In genomic region chr7:100013328-100013676, GRCh38 we compare ENCODE assay signal across 15 cellular contexts. TPM values are rescaled to one million over a fixed set of nuclear protein-coding genes. Genes with fewer than 3 reads are reported as not detected.
DNase-seq lines count a peak whose midpoint lies in the region; ATAC-seq and TF ChIP-seq lines count a peak whose summit lies in the region.
"Had no signal": no experiment of that assay in that cellular context is flagged by ENCODE, and none has a peak within 500 bp of the region (broad histone marks: within the 10 kb centered on the region; RNA-seq: fewer than 3 reads in every experiment).

No MANE protein-coding gene starts in this region.

- no peak for TF ChIP-seq CTCF in osteoblast (IDR thresholded peaks at IDR 0.05; ENCODE audit: extremely low read depth, low read depth, low read length)

- DNase-seq in DMS153 (lab: John Stamatoyannopoulos, UW) = peak; percentile 20
- DNase-seq in DMS153 treated with DMSO at 0.1 percent for 48 hours (lab: John Stamatoyannopoulos, UW; ENCODE audit: unreplicated experiment) = no peak
- peak; percentile 27 for DNase-seq in activated naive CD8-positive, alpha-beta T cell treated with anti-CD3 and anti-CD28 coated beads, Interleukin-2, amount 50 U/mL, for 24 hours
- DNase-seq in stimulated activated CD4-positive, alpha-beta T cell treated with anti-CD3 and anti-CD28 coated beads, Interleukin-4, amount 100 ng/mL, for 24 hours = peak; percentile 37
- no peak for DNase-seq in C1 segment of cervical spinal cord (lab: John Stamatoyannopoulos, UW)
- no peak for DNase-seq in NCI-H524 (lab: John Stamatoyannopoulos, UW)
- no peak for DNase-seq in osteoblast (ENCODE audit: insufficient read length, low spot score, missing footprints)
- DNase-seq: esophagus squamous epithelium, naive B cell, NCI-H2171 treated with DMSO at 0.1 percent for 48 hours had no signal

- H3K36me3 Mint-ChIP-seq in T-helper 1 cell treated with Interleukin-12 subunit alpha and Interleukin-12 subunit beta and Interleukin-4 antibody, amounts not matched to agents 30 μg/mL and 1 μg/mL, for 36 hours (ENCODE audit: low read depth) = peaks cover 6% of the 10 kb centered on the region
- H3K36me3 Mint-ChIP-seq in activated naive CD8-positive, alpha-beta T cell treated with anti-CD3 and anti-CD28 coated beads, Interleukin-2, amount 50 U/mL, for 24 hours (ENCODE audit: low read depth) = peaks cover 16% of the 10 kb centered on the region
- H3K36me3 Mint-ChIP-seq: naive B cell had no signal

- no peak overlapping the region for H3K4me3 Mint-ChIP-seq in T-helper 1 cell treated with Interleukin-12 subunit alpha and Interleukin-12 subunit beta and Interleukin-4 antibody, amounts not matched to agents 30 μg/mL and 1 μg/mL, for 36 hours
- no peak overlapping the region for H3K4me3 Mint-ChIP-seq in activated naive CD8-positive, alpha-beta T cell treated with anti-CD3 and anti-CD28 coated beads, Interleukin-2, amount 50 U/mL, for 24 hours
- H3K4me3 Mint-ChIP-seq: CD8-positive, alpha-beta T cell had no signal

- peaks cover 6% of the 10 kb centered on the region for H3K36me3 ChIP-seq in osteoblast (ENCODE audit: insufficient read depth, low read length)
- H3K36me3 ChIP-seq: esophagus squamous epithelium had no signal

- H3K9me3 Mint-ChIP-seq in T-helper 1 cell treated with Interleukin-12 subunit alpha and Interleukin-12 subunit beta and Interleukin-4 antibody, amounts not matched to agents 30 μg/mL and 1 μg/mL, for 36 hours = no peaks in the 10 kb centered on the region
- no peaks in the 10 kb centered on the region for H3K9me3 Mint-ChIP-seq in activated naive CD8-positive, alpha-beta T cell treated with anti-CD3 and anti-CD28 coated beads, Interleukin-2, amount 50 U/mL, for 24 hours
- H3K9me3 Mint-ChIP-seq: CD8-positive, alpha-beta T cell; naive B cell had no signal

- peaks cover 8% of the 10 kb centered on the region for H3K27me3 ChIP-seq in osteoblast (ENCODE audit: insufficient read depth, low read length)
- H3K27me3 ChIP-seq: esophagus squamous epithelium, hepatocyte, testis had no signal

- peaks cover 10% of the 10 kb centered on the region for H4K20me1 ChIP-seq in osteoblast (ENCODE audit: insufficient read depth, low read length)

- no peak overlapping the region for H2AFZ ChIP-seq in osteoblast (ENCODE audit: low read length)
- H2AFZ ChIP-seq: hepatocyte had no signal

- peak overlapping the region; percentile 39 for H3K27ac Mint-ChIP-seq in T-helper 1 cell treated with Interleukin-12 subunit alpha and Interleukin-12 subunit beta and Interleukin-4 antibody, amounts not matched to agents 30 μg/mL and 1 μg/mL, for 36 hours
- peak overlapping the region; percentile 8 for H3K27ac Mint-ChIP-seq in activated naive CD8-positive, alpha-beta T cell treated with anti-CD3 and anti-CD28 coated beads, Interleukin-2, amount 50 U/mL, for 24 hours
- H3K27ac Mint-ChIP-seq: CD8-positive, alpha-beta T cell; naive B cell had no signal

- ATAC-seq in activated naive CD8-positive, alpha-beta T cell treated with anti-CD3 and anti-CD28 coated beads, Interleukin-2, amount 50 U/mL, for 24 hours = peak; percentile 61
- ATAC-seq: CD8-positive, alpha-beta T cell had no signal

- H3K4me2 ChIP-seq in osteoblast (ENCODE audit: insufficient read depth, low read length) = no peak overlapping the region
- H3K4me2 ChIP-seq: hepatocyte had no signal

- peaks cover 24% of the 10 kb centered on the region for H3K4me1 Mint-ChIP-seq in T-helper 1 cell treated with Interleukin-12 subunit alpha and Interleukin-12 subunit beta and Interleukin-4 antibody, amounts not matched to agents 30 μg/mL and 1 μg/mL, for 36 hours (ENCODE audit: low read depth)
- peaks cover 40% of the 10 kb centered on the region for H3K4me1 Mint-ChIP-seq in activated naive CD8-positive, alpha-beta T cell treated with anti-CD3 and anti-CD28 coated beads, Interleukin-2, amount 50 U/mL, for 24 hours

- H3K9me3 ChIP-seq in osteoblast (ENCODE audit: low read depth, low read length) = no peaks in the 10 kb centered on the region
- H3K9me3 ChIP-seq: esophagus squamous epithelium, testis had no signal

- no peak overlapping the region for H3K4me3 ChIP-seq in osteoblast (ENCODE audit: insufficient read depth, low read length)
- H3K4me3 ChIP-seq: esophagus squamous epithelium, hepatocyte, testis had no signal

- no peaks in the 10 kb centered on the region for H3K27me3 Mint-ChIP-seq in T-helper 1 cell treated with Interleukin-12 subunit alpha and Interleukin-12 subunit beta and Interleukin-4 antibody, amounts not matched to agents 30 μg/mL and 1 μg/mL, for 36 hours (ENCODE audit: low read depth)
- H3K27me3 Mint-ChIP-seq in activated naive CD8-positive, alpha-beta T cell treated with anti-CD3 and anti-CD28 coated beads, Interleukin-2, amount 50 U/mL, for 24 hours = no peaks in the 10 kb centered on the region

- peaks cover 18% of the 10 kb centered on the region for H3K4me1 ChIP-seq in osteoblast (ENCODE audit: insufficient read depth, low read length)

- H3K27ac ChIP-seq in osteoblast (ENCODE audit: low read depth, low read length) = no peak overlapping the region
- H3K27ac ChIP-seq: 22Rv1, hepatocyte had no signal

- peaks cover 32% of the 10 kb centered on the region for H3K79me2 ChIP-seq in osteoblast (ENCODE audit: insufficient read depth, low read length)

RNA-seq across cellular contexts. Expression of gene ZKSCAN1, which starts 2.1 kb away (rescaled TPM):
- total RNA-seq in osteoblast = 46.0 and 46.3 TPM in 2 replicates

RNA-seq across cellular contexts. Expression of gene ZSCAN21, which starts 36.3 kb away (rescaled TPM):
- 9.8 and 10.9 TPM in 2 replicates for total RNA-seq in osteoblast

RNA-seq across cellular contexts. Expression of gene AZGP1, which starts 37.5 kb away (rescaled TPM):
- total RNA-seq in osteoblast = not detected in 2 replicates
- total RNA-seq: CD8-positive, alpha-beta T cell had no signal

Comparison
In these comparisons a context has a peak if more than half of its experiments do, and no peak if none do; other contexts are left out.
1. DNase-seq: peak in DMS153 (single experiment), activated naive CD8-positive, alpha-beta T cell treated with anti-CD3 and anti-CD28 coated beads, Interleukin-2, amount 50 U/mL, for 24 hours (single experiment) and stimulated activated CD4-positive, alpha-beta T cell treated with anti-CD3 and anti-CD28 coated beads, Interleukin-4, amount 100 ng/mL, for 24 hours (single experiment); none in DMS153 treated with DMSO at 0.1 percent for 48 hours (single experiment), C1 segment of cervical spinal cord (0 of 14), NCI-H524 (0 of 2) and osteoblast (single experiment).